13 cellular contexts compared by ENCODE assay signal in genomic region chr7:44398506-44398905, GRCh38.
DNase-seq lines count a peak whose midpoint lies in the region; ATAC-seq and TF ChIP-seq lines count a peak whose summit lies in the region.
"Had no signal": no experiment of that assay in that cellular context is flagged by ENCODE, and none has a peak within 500 bp of the region (broad histone marks: within the 10 kb centered on the region; RNA-seq: fewer than 3 reads in every experiment).

No MANE protein-coding gene starts in this region.

- no peak overlapping the region for H3K27ac ChIP-seq in breast epithelium
- H3K27ac ChIP-seq: cardiac muscle cell, PC-9, thyroid gland had no signal

- no peaks in the 10 kb centered on the region for H3K27me3 ChIP-seq in breast epithelium
- H3K27me3 ChIP-seq: cardiac muscle cell, thyroid gland had no signal

- intact Hi-C loops in Right ventricle myocardium inferior (cut with DNase I) = no loop called here
- intact Hi-C loops in posterior cingulate gyrus (cut with DNase I) = no loop called here
- intact Hi-C loops in breast epithelium (cut with DNase I; ENCODE audit: low total_unique reads) = no loop called here

- ATAC-seq in Right ventricle myocardium inferior (peak; percentile 29), HG02798 (IDR thresholded peaks at IDR 0.05; ENCODE audit: poor library complexity, unreplicated experiment) (no peak)

- DNase-seq in G401 (ENCODE audit: low spot score) (peak; percentile 89), SHP77 treated with DMSO at 0.1 percent for 48 hours (lab: John Stamatoyannopoulos, UW) (peak; percentile 95), Right ventricle myocardium inferior (ENCODE audit: missing footprints) (no peak), posterior cingulate gyrus (peak in 8 of 10 donors; percentile 55 to 95 (median 76)), breast epithelium (ENCODE audit: low spot score in 2 of 2) (no peak), NCI-H82 treated with DMSO at 0.1 percent for 48 hours (lab: John Stamatoyannopoulos, UW; ENCODE audit: unreplicated experiment) (no peak)
- DNase-seq in effector CD4-positive, alpha-beta T cell = no peak
- DNase-seq: CD4-positive, alpha-beta memory T cell; PC-9; T-helper 1 cell; thyroid gland had no signal

- TF ChIP-seq POLR2A in breast epithelium (IDR thresholded peaks at IDR 0.05) = no peak

- no peak overlapping the region for H3K4me3 ChIP-seq in breast epithelium
- H3K4me3 ChIP-seq: cardiac muscle cell, PC-9, thyroid gland had no signal

- in situ Hi-C loops in G401 (cut with HindIII; ENCODE audit: low sequenced_read_pairs) = no loop called here

- no peak for TF ChIP-seq CTCF in breast epithelium (IDR thresholded peaks at IDR 0.05)

- H3K4me1 ChIP-seq in breast epithelium = no peaks in the 10 kb centered on the region
- H3K4me1 ChIP-seq: thyroid gland had no signal

- H3K36me3 ChIP-seq in breast epithelium = no peaks in the 10 kb centered on the region
- H3K36me3 ChIP-seq: cardiac muscle cell had no signal

- no peaks in the 10 kb centered on the region for H3K9me3 ChIP-seq in breast epithelium
- H3K9me3 ChIP-seq: thyroid gland had no signal

Comparison
In these comparisons a context has a peak if more than half of its experiments do, and no peak if none do; other contexts are left out.
1. DNase-seq: peak in G401 (single experiment), SHP77 treated with DMSO at 0.1 percent for 48 hours (single experiment) and posterior cingulate gyrus (8 of 10); none in Right ventricle myocardium inferior (single experiment), breast epithelium (0 of 2), NCI-H82 treated with DMSO at 0.1 percent for 48 hours (single experiment) and effector CD4-positive, alpha-beta T cell (single experiment).